8 cellular contexts compared by ENCODE assay signal in genomic region chr11:66744485-66745355, GRCh38. TPM values are rescaled to one million over a fixed set of nuclear protein-coding genes. Genes with fewer than 3 reads are reported as not detected.
DNase-seq lines count a peak whose midpoint lies in the region; ATAC-seq and TF ChIP-seq lines count a peak whose summit lies in the region.

No MANE protein-coding gene starts in this region.

- H3K9me3 ChIP-seq in lung (ENCODE audit: control insufficient read depth in 2 of 2, insufficient read depth in 1 of 2, low read length in 1 of 2), result no peaks in the 10 kb centered on the region

- H3K27me3 ChIP-seq in lung (ENCODE audit: control insufficient read depth, insufficient read depth), result no peaks in the 10 kb centered on the region

- H3K4me3 Mint-ChIP-seq in activated CD8-positive, alpha-beta T cell treated with anti-CD3 and anti-CD28 coated beads for 36 hours, result peak overlapping the region; percentile 91

- H3K36me3 Mint-ChIP-seq in activated CD8-positive, alpha-beta T cell treated with anti-CD3 and anti-CD28 coated beads for 36 hours (ENCODE audit: low read depth), result peaks cover 1% of the 10 kb centered on the region

- TF ChIP-seq CTCF in activated CD8-positive, alpha-beta T cell treated with anti-CD3 and anti-CD28 coated beads for 36 hours (IDR thresholded peaks at IDR 0.05), result no peak
- no peak for TF ChIP-seq CTCF in lung (IDR thresholded peaks at IDR 0.05; ENCODE audit: control extremely low read depth, extremely low read depth)

- ATAC-seq in GM19395 (IDR thresholded peaks at IDR 0.05; ENCODE audit: unreplicated experiment) (peak; percentile 70), HG03571 (IDR thresholded peaks at IDR 0.05; ENCODE audit: unreplicated experiment) (peak; percentile 77), lung (ENCODE audit: insufficient read depth, low FRiP score) (peak; percentile 90)
- ATAC-seq in activated CD8-positive, alpha-beta T cell treated with anti-CD3 and anti-CD28 coated beads for 36 hours, result peak; percentile 91

- DNase-seq in C1 segment of cervical spinal cord (lab: John Stamatoyannopoulos, UW), result peak in 12 of 14 donors; percentile 36 to 90 (median 77)
- peak; percentile 82 for DNase-seq in NCI-H82 (lab: John Stamatoyannopoulos, UW)
- peak; percentile 86 for DNase-seq in activated CD8-positive, alpha-beta T cell treated with anti-CD3 and anti-CD28 coated beads for 36 hours
- DNase-seq in ecto neural progenitor cell (ENCODE audit: low spot score), result peak; percentile 92
- peak; percentile 85 for DNase-seq in lung (ENCODE audit: low spot score)
- peak; percentile 83 to 87 (median 84) for DNase-seq in stimulated activated CD4-positive, alpha-beta T cell treated with anti-CD3 and anti-CD28 coated beads, TNF-alpha, amount 100 ng/mL, for 4 hours (ENCODE audit: low read depth in 3 of 3)

- POLR2A ChIA-PET in activated CD8-positive, alpha-beta T cell treated with anti-CD3 and anti-CD28 coated beads for 36 hours (lab: Charles Lee), result no interaction called here

- no peaks in the 10 kb centered on the region for H3K27me3 Mint-ChIP-seq in activated CD8-positive, alpha-beta T cell treated with anti-CD3 and anti-CD28 coated beads for 36 hours

- no peaks in the 10 kb centered on the region for H3K36me3 ChIP-seq in lung (ENCODE audit: control insufficient read depth in 2 of 2, insufficient read depth in 2 of 2, low read length in 2 of 2)

- H3K4me1 ChIP-seq in lung (ENCODE audit: control insufficient read depth in 2 of 2, insufficient read depth in 2 of 2, low read length in 2 of 2), result peaks cover 0 to 9% of the 10 kb centered on the region in 2 donors

- peaks cover 8% of the 10 kb centered on the region for H3K9me3 Mint-ChIP-seq in activated CD8-positive, alpha-beta T cell treated with anti-CD3 and anti-CD28 coated beads for 36 hours

- peak overlapping the region; percentile 28 to 86 for H3K27ac ChIP-seq in lung (ENCODE audit: low read depth in 1 of 2, low read length in 1 of 2)

- 0 to 1% methylated on average over 55 to 95 of the region's 95 CpGs for WGBS in lung, 2 donors

- peak overlapping the region; percentile 67 for H3K4me3 ChIP-seq in lung

- peak overlapping the region; percentile 75 for H3K27ac Mint-ChIP-seq in activated CD8-positive, alpha-beta T cell treated with anti-CD3 and anti-CD28 coated beads for 36 hours

- H3K4me1 Mint-ChIP-seq in activated CD8-positive, alpha-beta T cell treated with anti-CD3 and anti-CD28 coated beads for 36 hours (ENCODE audit: low read depth), result peaks cover 9% of the 10 kb centered on the region

- intact Hi-C loops in activated CD8-positive, alpha-beta T cell treated with anti-CD3 and anti-CD28 coated beads for 36 hours (cut with micrococcal nuclease), result no loop called here

- CTCF ChIA-PET in activated CD8-positive, alpha-beta T cell treated with anti-CD3 and anti-CD28 coated beads for 36 hours (lab: Charles Lee), result interaction anchor here (1.0 kb wide), 1 partner anchor 50 kb away, joined by 4 read pairs; no protein-coding TSS in a partner anchor

RNA-seq across cellular contexts. Expression of gene SPTBN2, which starts 15.7 kb away (rescaled TPM):
- total RNA-seq in activated CD8-positive, alpha-beta T cell treated with anti-CD3 and anti-CD28 coated beads for 36 hours, result 1 to 10 TPM; 1.4 to 1.8 TPM
- 10 to 100 TPM; 13.2 to 16.1 TPM for total RNA-seq in lung
- polyA plus RNA-seq in lung, result 1 to 10 TPM; 4.7 to 9.4 TPM

Comparison
In these comparisons a context has a peak if more than half of its experiments do, and no peak if none do; other contexts are left out.
1. Peak in every context shown above with its lines: DNase-seq, ATAC-seq, H3K4me3 ChIP-seq and H3K27ac ChIP-seq.
2. RNA of gene SPTBN2, which starts 15.7 kb away (total RNA-seq): 13.2 to 16.1 TPM in lung; 1.4 to 1.8 TPM in activated CD8-positive, alpha-beta T cell treated with anti-CD3 and anti-CD28 coated beads for 36 hours; every median in the first group is over 4 times any median in the second.